13 cellular contexts compared by ENCODE assay signal in the genomic region with DNA sequence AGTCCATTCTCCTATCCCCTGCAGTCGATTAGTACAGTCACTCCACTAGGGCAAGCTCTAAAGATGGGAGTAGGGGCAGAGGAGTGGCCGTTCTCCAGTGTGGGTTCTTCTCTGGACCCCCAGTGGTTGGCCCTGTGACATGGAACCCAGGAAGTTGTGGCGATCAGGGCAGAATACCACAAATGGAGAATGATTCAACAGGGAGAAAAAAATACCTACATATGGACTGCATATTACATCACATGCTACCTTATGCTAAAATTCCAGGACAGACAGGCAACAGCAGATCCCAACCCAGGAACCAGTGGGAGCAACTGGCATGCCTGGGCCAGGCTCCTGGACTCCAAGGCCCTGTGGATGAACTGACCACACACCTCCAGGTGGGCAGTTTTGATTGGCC. TPM values are rescaled to one million over a fixed set of nuclear protein-coding genes. Genes with fewer than 3 reads are reported as not detected.
A peak's percentile ranks its signal among the peaks of the same experiment; 100 is the strongest.
DNase-seq lines count a peak whose midpoint lies in the region; ATAC-seq lines count a peak whose summit lies in the region.
"Had no signal": no experiment of that assay in that cellular context is flagged by ENCODE, and none has a peak within 500 bp of the region (broad histone marks: within the 10 kb centered on the region; RNA-seq: fewer than 3 reads in every experiment).

No MANE protein-coding gene starts in this region.

- CTCF ChIA-PET in activated CD4-positive, alpha-beta T cell treated with anti-CD3 and anti-CD28 coated beads for 36 hours (lab: Charles Lee), result interaction anchor here (0.8 to 3.2 kb wide), 3 partner anchors 9 to 71 kb away, joined by 4 to 18 read pairs (median 8); no protein-coding TSS in a partner anchor

- peaks cover 52% of the 10 kb centered on the region for H3K36me3 Mint-ChIP-seq in activated CD4-positive, alpha-beta T cell treated with anti-CD3 and anti-CD28 coated beads for 36 hours (ENCODE audit: low read depth)
- H3K36me3 Mint-ChIP-seq in naive thymus-derived CD8-positive, alpha-beta T cell, result peaks cover 0 to 46% (median 6%) of the 10 kb centered on the region in 3 donors

- intact Hi-C loops in activated CD4-positive, alpha-beta T cell treated with anti-CD3 and anti-CD28 coated beads for 36 hours (cut with DNase I, micrococcal nuclease), result no loop called here

- H3K27ac Mint-ChIP-seq in activated CD4-positive, alpha-beta T cell treated with anti-CD3 and anti-CD28 coated beads for 36 hours, result peak overlapping the region; percentile 77
- H3K27ac Mint-ChIP-seq in naive thymus-derived CD8-positive, alpha-beta T cell, result peak overlapping the region; percentile 15 to 84 (median 62)
- H3K27ac Mint-ChIP-seq: activated T-helper 2 cell treated with anti-CD3 and anti-CD28 coated beads, Interferon-gamma antibody, Interleukin-2, Interleukin-4, amounts not matched to agents 10 μg/mL and 5 μg/mL and 100 μg/mL, durations not matched to agents 14 hours and 24 hours and 36 hours had no signal

- H3K27me3 Mint-ChIP-seq in activated CD4-positive, alpha-beta T cell treated with anti-CD3 and anti-CD28 coated beads for 36 hours, result no peaks in the 10 kb centered on the region
- no peaks in the 10 kb centered on the region for H3K27me3 Mint-ChIP-seq in naive thymus-derived CD8-positive, alpha-beta T cell

- POLR2A ChIA-PET in activated CD4-positive, alpha-beta T cell treated with anti-CD3 and anti-CD28 coated beads for 36 hours (lab: Charles Lee), result no interaction called here
- POLR2A ChIA-PET in naive thymus-derived CD8-positive, alpha-beta T cell (lab: Charles Lee), result interaction anchor here (2.1 kb wide), 1 partner anchor 21 kb away, joined by 8 read pairs; the partner anchor contains the start of gene POU2F2

- no peak for DNase-seq in activated CD4-positive, alpha-beta T cell treated with anti-CD3 and anti-CD28 coated beads for 36 hours
- no peak for DNase-seq in activated CD4-positive, alpha-beta T cell treated with anti-CD3 and anti-CD28 coated beads for 1 hour
- DNase-seq in HS-5 (ENCODE audit: low read depth) (peak; percentile 79), astrocyte of the hippocampus (ENCODE audit: low read depth, low spot score) (peak; percentile 23), NCI-H2081 treated with DMSO at 0.1 percent for 48 hours (lab: John Stamatoyannopoulos, UW) (no peak), OCI-M1 (lab: John Stamatoyannopoulos, UW) (no peak)
- no peak for DNase-seq in naive thymus-derived CD8-positive, alpha-beta T cell
- no peak for DNase-seq in stimulated activated CD4-positive, alpha-beta T cell treated with anti-CD3 and anti-CD28 coated beads, Interleukin-15, amount 100 ng/mL, for 24 hours
- DNase-seq: immature natural killer cell, NCI-H2171, PC-9, thyroid gland had no signal

- H3K9me3 Mint-ChIP-seq in activated CD4-positive, alpha-beta T cell treated with anti-CD3 and anti-CD28 coated beads for 36 hours (ENCODE audit: low read depth), result no peaks in the 10 kb centered on the region
- no peaks in the 10 kb centered on the region for H3K9me3 Mint-ChIP-seq in naive thymus-derived CD8-positive, alpha-beta T cell
- H3K9me3 Mint-ChIP-seq: activated T-helper 2 cell treated with anti-CD3 and anti-CD28 coated beads, Interferon-gamma antibody, Interleukin-2, Interleukin-4, amounts not matched to agents 10 μg/mL and 5 μg/mL and 100 μg/mL, durations not matched to agents 14 hours and 24 hours and 36 hours; immature natural killer cell had no signal

- H3K4me3 Mint-ChIP-seq in activated CD4-positive, alpha-beta T cell treated with anti-CD3 and anti-CD28 coated beads for 36 hours, result no peak overlapping the region
- H3K4me3 Mint-ChIP-seq in naive thymus-derived CD8-positive, alpha-beta T cell, result no peak overlapping the region
- H3K4me3 Mint-ChIP-seq: immature natural killer cell had no signal

- H3K4me1 Mint-ChIP-seq in activated CD4-positive, alpha-beta T cell treated with anti-CD3 and anti-CD28 coated beads for 36 hours, result peaks cover 45% of the 10 kb centered on the region
- peaks cover 16 to 57% (median 22%) of the 10 kb centered on the region in 4 donors for H3K4me1 Mint-ChIP-seq in naive thymus-derived CD8-positive, alpha-beta T cell

- no peak for ATAC-seq in activated CD4-positive, alpha-beta T cell treated with anti-CD3 and anti-CD28 coated beads for 36 hours
- ATAC-seq in naive thymus-derived CD8-positive, alpha-beta T cell, result no peak

RNA-seq across cellular contexts. Expression of gene POU2F2, which starts 20.4 kb away (rescaled TPM):
- total RNA-seq in activated CD4-positive, alpha-beta T cell treated with anti-CD3 and anti-CD28 coated beads for 36 hours, result 10 to 100 TPM; 43.6 to 62.8 TPM
- total RNA-seq in naive thymus-derived CD8-positive, alpha-beta T cell, result 10 to 100 TPM; 85.0 to 88.5 TPM
- polyA plus RNA-seq in naive thymus-derived CD8-positive, alpha-beta T cell, result 1 to 10 TPM; 2.4 to 6.6 (median 4.7) TPM

RNA-seq across cellular contexts. Expression of gene ZNF574, which starts 35.8 kb away (rescaled TPM):
- 10 to 100 TPM; 10.7 to 14.8 TPM for total RNA-seq in activated CD4-positive, alpha-beta T cell treated with anti-CD3 and anti-CD28 coated beads for 36 hours
- 10 to 100 TPM; 18.3 to 20.8 TPM for total RNA-seq in naive thymus-derived CD8-positive, alpha-beta T cell
- 10 to 100 TPM in 1 of 3 donors, 1 to 10 TPM in 2; 7.8 to 21.5 (median 8.0) TPM for polyA plus RNA-seq in naive thymus-derived CD8-positive, alpha-beta T cell

RNA-seq across cellular contexts. Expression of gene GRIK5, which starts 41.8 kb away (rescaled TPM):
- total RNA-seq in activated CD4-positive, alpha-beta T cell treated with anti-CD3 and anti-CD28 coated beads for 36 hours, result 1 to 10 TPM; 1.6 to 1.7 TPM
- under 1 TPM; 0.25 to 0.34 TPM for total RNA-seq in naive thymus-derived CD8-positive, alpha-beta T cell
- polyA plus RNA-seq in naive thymus-derived CD8-positive, alpha-beta T cell, result not detected
- polyA plus RNA-seq: immature natural killer cell had no signal

Comparison
In these comparisons a context has a peak if more than half of its experiments do, and no peak if none do; other contexts are left out.
1. DNase-seq: peak in HS-5 (single experiment) and astrocyte of the hippocampus (single experiment); none in activated CD4-positive, alpha-beta T cell treated with anti-CD3 and anti-CD28 coated beads for 36 hours (single experiment), activated CD4-positive, alpha-beta T cell treated with anti-CD3 and anti-CD28 coated beads for 1 hour (single experiment), naive thymus-derived CD8-positive, alpha-beta T cell (0 of 10), stimulated activated CD4-positive, alpha-beta T cell treated with anti-CD3 and anti-CD28 coated beads, Interleukin-15, amount 100 ng/mL, for 24 hours (single experiment), NCI-H2081 treated with DMSO at 0.1 percent for 48 hours (single experiment) and OCI-M1 (single experiment).